In the genomic region with DNA sequence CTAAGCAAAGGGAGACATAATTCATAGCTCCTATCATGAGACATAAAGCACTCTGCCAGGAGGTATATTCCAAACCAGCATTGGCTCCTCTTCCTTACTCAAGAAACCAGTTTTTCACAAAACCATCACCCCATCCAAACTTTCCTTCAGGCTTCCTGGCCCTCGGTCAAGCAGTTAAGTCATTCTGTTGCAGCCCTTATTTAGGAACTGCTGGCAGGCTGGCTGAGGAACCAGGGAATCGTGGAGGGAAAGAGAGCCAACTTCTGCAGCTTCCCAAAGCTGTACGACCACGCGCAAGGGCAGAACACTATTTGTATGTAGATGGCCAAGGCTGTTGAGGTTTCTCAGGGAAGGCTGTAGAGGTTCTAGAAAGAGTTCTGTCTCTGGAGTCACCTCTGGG, we compare ENCODE assay signal across 8 cellular contexts. TPM values are rescaled to one million over a fixed set of nuclear protein-coding genes. Genes with fewer than 3 reads are reported as not detected.
DNase-seq lines count a peak whose midpoint lies in the region; ATAC-seq and TF ChIP-seq lines count a peak whose summit lies in the region.

No MANE protein-coding gene starts in this region.

- DNase-seq in AG10803 (ENCODE audit: low read depth) (peak; percentile 50), M059J (ENCODE audit: low read depth) (peak; percentile 11), endodermal cell (no peak), HT-29 (ENCODE audit: low spot score) (no peak), NCI-H1105 treated with DMSO at 0.1 percent for 48 hours (lab: John Stamatoyannopoulos, UW) (no peak)

- no peak for TF ChIP-seq CTCF in AG10803 (conservative IDR thresholded peaks at IDR 0.05; ENCODE audit: low read length)
- TF ChIP-seq CTCF in endodermal cell (conservative IDR thresholded peaks at IDR 0.05) = no peak
- TF ChIP-seq CTCF in neural cell (IDR thresholded peaks at IDR 0.05; ENCODE audit: poor library complexity, severe bottlenecking) = no peak

- WGBS in endodermal cell (ENCODE audit: insufficient coverage in 1 of 2, insufficient read length in 1 of 2), 2 experiments = 93 to 95% methylated on average over 2 to 5 of the region's 5 CpGs

- no peak for ATAC-seq in HG02571 (IDR thresholded peaks at IDR 0.05; ENCODE audit: unreplicated experiment)
- no peak for ATAC-seq in HG03175 (IDR thresholded peaks at IDR 0.05; ENCODE audit: unreplicated experiment)

- no peak overlapping the region for H3K4me2 ChIP-seq in neural cell (ENCODE audit: low read length)

- no peaks in the 10 kb centered on the region for H3K36me3 Mint-ChIP-seq in endodermal cell (ENCODE audit: low read depth)

- H3K9me3 ChIP-seq in endodermal cell (ENCODE audit: control insufficient read depth, low read length) = no peaks in the 10 kb centered on the region
- no peaks in the 10 kb centered on the region for H3K9me3 ChIP-seq in neural cell (ENCODE audit: low read length)

- H3K9me2 ChIP-seq in neural cell (ENCODE audit: insufficient read depth, low read length) = no peaks in the 10 kb centered on the region

- no peak overlapping the region for H3K27ac Mint-ChIP-seq in endodermal cell

- no peak for TF ChIP-seq EP300 in neural cell (conservative IDR thresholded peaks at IDR 0.05; ENCODE audit: poor library complexity, severe bottlenecking)

- peak overlapping the region; percentile 74 for H3K4me3 Mint-ChIP-seq in endodermal cell

- no peak overlapping the region for H3K9ac ChIP-seq in endodermal cell (ENCODE audit: extremely low read depth, low read length, poor library complexity, severe bottlenecking)
- no peak overlapping the region for H3K9ac ChIP-seq in neural cell (ENCODE audit: low read length)

- TF ChIP-seq RAD21 in neural cell (conservative IDR thresholded peaks at IDR 0.05) = no peak

- H3K27me3 ChIP-seq in endodermal cell (ENCODE audit: control insufficient read depth, insufficient read depth, low read length, poor library complexity, severe bottlenecking) (no peaks in the 10 kb centered on the region), neural cell (ENCODE audit: insufficient read depth, low read depth, low read length) (no peaks in the 10 kb centered on the region)

- no peaks in the 10 kb centered on the region for H3K27me3 Mint-ChIP-seq in endodermal cell (ENCODE audit: insufficient read depth)

- H3K36me3 ChIP-seq in endodermal cell (ENCODE audit: control insufficient read depth, insufficient read depth, low read length) (no peaks in the 10 kb centered on the region), neural cell (ENCODE audit: insufficient read depth, low read length) (no peaks in the 10 kb centered on the region)

- no peaks in the 10 kb centered on the region for H4K20me1 ChIP-seq in neural cell (ENCODE audit: insufficient read depth)

- no peaks in the 10 kb centered on the region for H3K79me2 ChIP-seq in neural cell (replicated peaks; ENCODE audit: insufficient read depth, low read length)

- no peaks in the 10 kb centered on the region for H3K9me3 Mint-ChIP-seq in endodermal cell

- no peaks in the 10 kb centered on the region for H3F3A ChIP-seq in neural cell (ENCODE audit: insufficient read depth, low read length, poor library complexity, severe bottlenecking)

- H3K4me1 ChIP-seq in endodermal cell (ENCODE audit: control insufficient read depth, insufficient read depth, low read length) = no peaks in the 10 kb centered on the region

- H3K4me3 ChIP-seq in AG10803 (ENCODE audit: low read length) (peak overlapping the region; percentile 66), endodermal cell (ENCODE audit: low read length) (no peak overlapping the region), neural cell (ENCODE audit: low read length) (peak overlapping the region; percentile 64)

- H3K4me1 Mint-ChIP-seq in endodermal cell = peaks cover 4% of the 10 kb centered on the region

- no peak overlapping the region for H3K27ac ChIP-seq in endodermal cell (ENCODE audit: low read depth, low read length)
- no peak overlapping the region for H3K27ac ChIP-seq in neural cell (ENCODE audit: low read length)

- no peak overlapping the region for H2AFZ ChIP-seq in neural cell (ENCODE audit: low read depth, low read length)

TF ChIP-seq in neural cell, 6 proteins besides CTCF, POLR2A, EP300 and RAD21:
- TF ChIP-seq MXI1 (conservative IDR thresholded peaks at IDR 0.05; ENCODE audit: poor library complexity, severe bottlenecking) (no peak), SMC3 (conservative IDR thresholded peaks at IDR 0.05; ENCODE audit: poor library complexity) (no peak), EZH2 (IDR thresholded peaks at IDR 0.05; ENCODE audit: borderline replicate concordance, insufficient read depth, low read length, poor library complexity, severe bottlenecking) (no peak), POLR2AphosphoS5 (IDR thresholded peaks at IDR 0.05) (no peak), TAF1 (IDR thresholded peaks at IDR 0.05; ENCODE audit: low read depth) (no peak)
- TF ChIP-seq, protein P1, sequence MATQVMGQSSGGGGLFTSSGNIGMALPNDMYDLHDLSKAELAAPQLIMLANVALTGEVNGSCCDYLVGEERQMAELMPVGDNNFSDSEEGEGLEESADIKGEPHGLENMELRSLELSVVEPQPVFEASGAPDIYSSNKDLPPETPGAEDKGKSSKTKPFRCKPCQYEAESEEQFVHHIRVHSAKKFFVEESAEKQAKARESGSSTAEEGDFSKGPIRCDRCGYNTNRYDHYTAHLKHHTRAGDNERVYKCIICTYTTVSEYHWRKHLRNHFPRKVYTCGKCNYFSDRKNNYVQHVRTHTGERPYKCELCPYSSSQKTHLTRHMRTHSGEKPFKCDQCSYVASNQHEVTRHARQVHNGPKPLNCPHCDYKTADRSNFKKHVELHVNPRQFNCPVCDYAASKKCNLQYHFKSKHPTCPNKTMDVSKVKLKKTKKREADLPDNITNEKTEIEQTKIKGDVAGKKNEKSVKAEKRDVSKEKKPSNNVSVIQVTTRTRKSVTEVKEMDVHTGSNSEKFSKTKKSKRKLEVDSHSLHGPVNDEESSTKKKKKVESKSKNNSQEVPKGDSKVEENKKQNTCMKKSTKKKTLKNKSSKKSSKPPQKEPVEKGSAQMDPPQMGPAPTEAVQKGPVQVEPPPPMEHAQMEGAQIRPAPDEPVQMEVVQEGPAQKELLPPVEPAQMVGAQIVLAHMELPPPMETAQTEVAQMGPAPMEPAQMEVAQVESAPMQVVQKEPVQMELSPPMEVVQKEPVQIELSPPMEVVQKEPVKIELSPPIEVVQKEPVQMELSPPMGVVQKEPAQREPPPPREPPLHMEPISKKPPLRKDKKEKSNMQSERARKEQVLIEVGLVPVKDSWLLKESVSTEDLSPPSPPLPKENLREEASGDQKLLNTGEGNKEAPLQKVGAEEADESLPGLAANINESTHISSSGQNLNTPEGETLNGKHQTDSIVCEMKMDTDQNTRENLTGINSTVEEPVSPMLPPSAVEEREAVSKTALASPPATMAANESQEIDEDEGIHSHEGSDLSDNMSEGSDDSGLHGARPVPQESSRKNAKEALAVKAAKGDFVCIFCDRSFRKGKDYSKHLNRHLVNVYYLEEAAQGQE (IDR thresholded peaks at IDR 0.05; ENCODE audit: borderline replicate concordance) = no peak

RNA-seq across cellular contexts. Expression of gene IFT46, which starts 0.7 kb away (rescaled TPM):
- 52.3 and 55.3 TPM in 2 replicates for total RNA-seq in M059J (2014; rRNA removed; shearing (Covaris generic))
- 10 to 100 TPM in 1 of 2 donors, 1 to 10 TPM in 1; 9.1 to 13.7 TPM for total RNA-seq in endodermal cell
- polyA plus RNA-seq in endodermal cell (2013, experiment 1 of 2) = 26.6 TPM
- polyA plus RNA-seq in endodermal cell (2013, experiment 2 of 2) = 24.0 TPM
- 70.3 and 75.5 TPM in 2 replicates for polyA plus RNA-seq in neural cell
- 44.1 and 50.6 TPM in 2 replicates for polyA minus RNA-seq in neural cell
- total RNA-seq in HT-29 (2014; rRNA removed; shearing (Covaris generic)) = 17.6 and 18.7 TPM in 2 replicates

RNA-seq across cellular contexts. Expression of gene ARCN1, which starts 7.1 kb away (rescaled TPM):
- 246 and 304 TPM in 2 replicates for total RNA-seq in M059J (2014; rRNA removed; shearing (Covaris generic))
- 100 to 1,000 TPM; 130 to 161 TPM for total RNA-seq in endodermal cell
- 133 TPM for polyA plus RNA-seq in endodermal cell (2013, experiment 1 of 2)
- polyA plus RNA-seq in endodermal cell (2013, experiment 2 of 2) = 134 TPM
- 67.2 and 68.4 TPM in 2 replicates for polyA plus RNA-seq in neural cell
- 94.5 and 108 TPM in 2 replicates for polyA minus RNA-seq in neural cell
- 79.4 and 84.9 TPM in 2 replicates for total RNA-seq in HT-29 (2014; rRNA removed; shearing (Covaris generic))

RNA-seq across cellular contexts. Expression of gene TMEM25, which starts 34.1 kb away (rescaled TPM):
- 20.9 and 22.0 TPM in 2 replicates for total RNA-seq in M059J (2014; rRNA removed; shearing (Covaris generic))
- total RNA-seq in endodermal cell = 10 to 100 TPM; 22.4 to 30.6 TPM
- 24.2 TPM for polyA plus RNA-seq in endodermal cell (2013, experiment 1 of 2)
- polyA plus RNA-seq in endodermal cell (2013, experiment 2 of 2) = 24.8 TPM
- 139 and 154 TPM in 2 replicates for polyA plus RNA-seq in neural cell
- 93.3 and 102 TPM in 2 replicates for polyA minus RNA-seq in neural cell
- 4.3 and 4.4 TPM in 2 replicates for total RNA-seq in HT-29 (2014; rRNA removed; shearing (Covaris generic))

RNA-seq across cellular contexts. Expression of gene TTC36, which starts 37.8 kb away (rescaled TPM):
- 0.32 TPM in 1 of 2 replicates, not detected in the other for total RNA-seq in M059J (2014; rRNA removed; shearing (Covaris generic))
- total RNA-seq in endodermal cell = under 1 TPM; 0.42 to 0.46 TPM
- not detected for polyA plus RNA-seq in endodermal cell (2013, experiment 1 of 2)
- polyA plus RNA-seq in endodermal cell (2013, experiment 2 of 2) = 0.33 TPM
- 1.3 and 4.3 TPM in 2 replicates for polyA plus RNA-seq in neural cell
- 2.9 and 3.9 TPM in 2 replicates for polyA minus RNA-seq in neural cell
- total RNA-seq in HT-29 (2014; rRNA removed; shearing (Covaris generic)) = not detected in 2 replicates

RNA-seq across cellular contexts. Expression of gene PHLDB1, which starts 42.4 kb away (rescaled TPM):
- 66.8 and 76.7 TPM in 2 replicates for total RNA-seq in M059J (2014; rRNA removed; shearing (Covaris generic))
- total RNA-seq in endodermal cell = 10 to 100 TPM; 45.9 to 54.9 TPM
- 106 TPM for polyA plus RNA-seq in endodermal cell (2013, experiment 1 of 2)
- polyA plus RNA-seq in endodermal cell (2013, experiment 2 of 2) = 105 TPM
- polyA plus RNA-seq in neural cell = 114 and 149 TPM in 2 replicates
- polyA minus RNA-seq in neural cell = 146 and 166 TPM in 2 replicates
- total RNA-seq in HT-29 (2014; rRNA removed; shearing (Covaris generic)) = 207 and 215 TPM in 2 replicates

Comparison
In these comparisons a context has a peak if more than half of its experiments do, and no peak if none do; other contexts are left out.
1. DNase-seq: peak in AG10803 (single experiment) and M059J (single experiment); none in endodermal cell (single experiment), HT-29 (single experiment) and NCI-H1105 treated with DMSO at 0.1 percent for 48 hours (single experiment).